17 cellular contexts compared by ENCODE assay signal in genomic region chr5:124740055-124740454, GRCh38. TPM values are rescaled to one million over a fixed set of nuclear protein-coding genes. Genes with fewer than 3 reads are reported as not detected.
DNase-seq lines count a peak whose midpoint lies in the region; ATAC-seq and TF ChIP-seq lines count a peak whose summit lies in the region.
"Had no signal": no experiment of that assay in that cellular context is flagged by ENCODE, and none has a peak within 500 bp of the region (broad histone marks: within the 10 kb centered on the region; RNA-seq: fewer than 3 reads in every experiment).

No MANE protein-coding gene starts in this region.

- H3K4me2 ChIP-seq in hepatocyte, result peak overlapping the region; percentile 78

- H3K27me3 Mint-ChIP-seq in osteocyte (ENCODE audit: unreplicated experiment), result no peaks in the 10 kb centered on the region
- H3K27me3 Mint-ChIP-seq in CD8-positive, alpha-beta T cell (ENCODE audit: low read depth), result peaks cover 35% of the 10 kb centered on the region

- CTCF ChIA-PET in Panc1 (lab: Charles Lee), result no interaction called here
- CTCF ChIA-PET in CD8-positive, alpha-beta T cell (lab: Charles Lee), result no interaction called here

- peaks cover under 1% of the 10 kb centered on the region for H3K4me1 Mint-ChIP-seq in osteocyte (ENCODE audit: unreplicated experiment)
- no peaks in the 10 kb centered on the region for H3K4me1 Mint-ChIP-seq in CD8-positive, alpha-beta T cell (ENCODE audit: low read depth)

- peaks cover 4% of the 10 kb centered on the region for H3K36me3 Mint-ChIP-seq in osteocyte (ENCODE audit: unreplicated experiment)
- H3K36me3 Mint-ChIP-seq in CD8-positive, alpha-beta T cell, result no peaks in the 10 kb centered on the region
- H3K36me3 Mint-ChIP-seq: brain had no signal

- WGBS in hepatocyte (ENCODE audit: low lambda C conversion rate, missing lambda C conversion rate), result 41% methylated on average over 5 of the region's 5 CpGs

- H3K9me3 ChIP-seq in Panc1 (ENCODE audit: control insufficient read depth, insufficient read depth, low read depth, low read length), result no peaks in the 10 kb centered on the region
- no peaks in the 10 kb centered on the region for H3K9me3 ChIP-seq in hepatocyte (ENCODE audit: low read depth)
- no peaks in the 10 kb centered on the region for H3K9me3 ChIP-seq in CD8-positive, alpha-beta T cell (ENCODE audit: low read length)

- H3K4me3 ChIP-seq in Panc1 (ENCODE audit: low read depth in 2 of 2, low read length in 2 of 2), result peak overlapping the region; percentile 12 to 35; a peak in 3 of 4 replicates
- no peak overlapping the region for H3K4me3 ChIP-seq in hepatocyte
- H3K4me3 ChIP-seq in CD8-positive, alpha-beta T cell (ENCODE audit: low read depth, low read length), result no peak overlapping the region

- DNase-seq in G401 (ENCODE audit: low spot score) (peak; percentile 32), Panc1 (ENCODE audit: low read depth, low spot score) (no peak), hepatocyte (ENCODE audit: low spot score) (no peak), osteocyte (ENCODE audit: extremely low spot score, unreplicated experiment) (no peak)
- no peak for DNase-seq in CD8-positive, alpha-beta T cell
- DNase-seq in activated T-cell treated with anti-CD3 and anti-CD28 coated beads, Interleukin-2, amount 50 U/mL, for 48 hours, result no peak
- no peak for DNase-seq in stimulated activated CD4-positive, alpha-beta T cell treated with anti-CD3 and anti-CD28 coated beads, Interleukin-15, amount 100 ng/mL, for 24 hours
- DNase-seq: activated CD8-positive, alpha-beta memory T cell treated with anti-CD3 and anti-CD28 coated beads for 24 hours; activated naive CD4-positive, alpha-beta T cell; effector memory CD8-positive, alpha-beta T cell; NCI-H1417; NCI-H510A treated with DMSO at 0.1 percent for 48 hours; posterior cingulate gyrus; RPMI8226; T1000 had no signal

- H3K36me3 ChIP-seq in Panc1 (ENCODE audit: control insufficient read depth, insufficient read depth, low read length), result no peaks in the 10 kb centered on the region
- H3K36me3 ChIP-seq in hepatocyte (replicated peaks; ENCODE audit: insufficient read depth, low read depth), result no peaks in the 10 kb centered on the region
- H3K36me3 ChIP-seq in CD8-positive, alpha-beta T cell (ENCODE audit: insufficient read depth, low read length), result no peaks in the 10 kb centered on the region

- H3K27ac ChIP-seq in Panc1 (ENCODE audit: low read length), result peak overlapping the region; percentile 100
- peak overlapping the region; percentile 77 for H3K27ac ChIP-seq in hepatocyte
- no peak overlapping the region for H3K27ac ChIP-seq in CD8-positive, alpha-beta T cell (ENCODE audit: low read depth, low read length)

- no peaks in the 10 kb centered on the region for H4K20me1 ChIP-seq in hepatocyte (ENCODE audit: insufficient read depth, poor library complexity, severe bottlenecking)

- H3K27me3 ChIP-seq in Panc1 (ENCODE audit: control insufficient read depth, insufficient read depth, low read length), result no peaks in the 10 kb centered on the region
- no peaks in the 10 kb centered on the region for H3K27me3 ChIP-seq in hepatocyte
- H3K27me3 ChIP-seq in CD8-positive, alpha-beta T cell (ENCODE audit: insufficient read depth, low read length), result peaks cover 3% of the 10 kb centered on the region

- no TSS peak for BruUV-seq in Panc1 (replicated peaks; lab: Mats Ljungman, UMichigan)

- no peaks in the 10 kb centered on the region for H3K9me2 ChIP-seq in hepatocyte (replicated peaks; ENCODE audit: insufficient read depth)

- POLR2A ChIA-PET in Panc1 (lab: Charles Lee), result interaction anchor here (0.7 kb wide), 1 partner anchor 42 kb away, joined by 3 read pairs; no protein-coding TSS in a partner anchor
- POLR2A ChIA-PET in CD8-positive, alpha-beta T cell (lab: Charles Lee), result no interaction called here

- no peak overlapping the region for H2AFZ ChIP-seq in hepatocyte

- in situ Hi-C loops in G401 (cut with HindIII; ENCODE audit: low sequenced_read_pairs), result no loop called here
- in situ Hi-C loops in Panc1 (cut with HindIII; ENCODE audit: low pct_unique_long_range_greater_than_20kb, low sequenced_read_pairs), result no loop called here

- TF ChIP-seq CTCF in Panc1 (IDR thresholded peaks at IDR 0.05) (no peak), hepatocyte (IDR thresholded peaks at IDR 0.05; ENCODE audit: poor library complexity) (no peak), osteocyte (IDR thresholded peaks at IDR 0.05) (no peak)
- TF ChIP-seq CTCF in CD8-positive, alpha-beta T cell (IDR thresholded peaks at IDR 0.05), result no peak

- H3K4me1 ChIP-seq in Panc1 (ENCODE audit: control insufficient read depth, insufficient read depth, low read length), result peaks cover 70% of the 10 kb centered on the region
- peaks cover 66% of the 10 kb centered on the region for H3K4me1 ChIP-seq in hepatocyte (ENCODE audit: insufficient read depth)
- H3K4me1 ChIP-seq in CD8-positive, alpha-beta T cell (ENCODE audit: insufficient read depth, low read length), result no peaks in the 10 kb centered on the region

- H3K79me2 ChIP-seq in hepatocyte, result peaks cover 86% of the 10 kb centered on the region

- no peak for ATAC-seq in Panc1
- ATAC-seq in CD8-positive, alpha-beta T cell, result no peak
- no peak for ATAC-seq in HG02588 (IDR thresholded peaks at IDR 0.05; ENCODE audit: unreplicated experiment)
- ATAC-seq: effector memory CD8-positive, alpha-beta T cell had no signal

- no peaks in the 10 kb centered on the region for H3K9me3 Mint-ChIP-seq in osteocyte (ENCODE audit: unreplicated experiment)
- no peaks in the 10 kb centered on the region for H3K9me3 Mint-ChIP-seq in CD8-positive, alpha-beta T cell
- H3K9me3 Mint-ChIP-seq: brain had no signal

- H3K27ac Mint-ChIP-seq in osteocyte (ENCODE audit: unreplicated experiment), result peak overlapping the region; percentile 54
- H3K27ac Mint-ChIP-seq in CD8-positive, alpha-beta T cell, result no peak overlapping the region
- H3K27ac Mint-ChIP-seq: brain; effector memory CD8-positive, alpha-beta T cell had no signal

- intact Hi-C loops in Panc1 (cut with micrococcal nuclease; ENCODE audit: unreplicated experiment), result loop anchor here (5.0 to 10.0 kb wide), 4 partner anchors 83 to 1068 kb away; no protein-coding TSS in a partner anchor
- intact Hi-C loops in CD8-positive, alpha-beta T cell (cut with DNase I, micrococcal nuclease), result no loop called here

- H3K4me3 Mint-ChIP-seq in osteocyte (ENCODE audit: unreplicated experiment), result peak overlapping the region; percentile 49
- no peak overlapping the region for H3K4me3 Mint-ChIP-seq in CD8-positive, alpha-beta T cell
- H3K4me3 Mint-ChIP-seq: brain; effector memory CD8-positive, alpha-beta T cell had no signal

RNA-seq across cellular contexts. Expression of gene ZNF608, which starts 6.4 kb away (rescaled TPM):
- total RNA-seq in G401 (2014; rRNA removed; shearing (Covaris generic)), result 25.7 and 34.8 TPM in 2 replicates
- total RNA-seq in Panc1 (2021; ENCODE audit: unreplicated experiment) (37.5 TPM), hepatocyte (28.5 and 30.0 TPM in 2 replicates), osteocyte (64.4 and 65.6 TPM in 2 replicates)
- polyA plus RNA-seq in Panc1 (2012; ENCODE audit: insufficient read length), result 22.8 TPM
- 12.4 and 19.8 TPM in 2 replicates for polyA plus RNA-seq in hepatocyte
- 1 to 10 TPM in 1 of 2 experiments, under 1 TPM in 1; 0.27 to 1.1 TPM for total RNA-seq in CD8-positive, alpha-beta T cell

Comparison
In these comparisons a context has a peak if more than half of its experiments do, and no peak if none do; other contexts are left out.
1. H3K4me3 ChIP-seq: peak in Panc1 (2 of 2); none in hepatocyte (single experiment) and CD8-positive, alpha-beta T cell (single experiment).
2. RNA of gene ZNF608, which starts 6.4 kb away (total RNA-seq): 64.4 to 65.6 TPM in osteocyte, 37.5 TPM in Panc1 (single experiment), 25.7 to 34.8 TPM in G401 and 28.5 to 30.0 TPM in hepatocyte; 0.27 to 1.1 TPM in CD8-positive, alpha-beta T cell; every median in the first group is over 10 times any median in the second.